Comparison of ENCODE assay signal across 8 cellular contexts in genomic region chr1:156505679-156506298, GRCh38. TPM values are rescaled to one million over a fixed set of nuclear protein-coding genes. Genes with fewer than 3 reads are reported as not detected.
DNase-seq lines count a peak whose midpoint lies in the region; ATAC-seq and TF ChIP-seq lines count a peak whose summit lies in the region.

No MANE protein-coding gene starts in this region.

- no peak overlapping the region for H2AFZ ChIP-seq in OCI-LY1 (ENCODE audit: low read length)
- peak overlapping the region; percentile 15 for H2AFZ ChIP-seq in neuron (ENCODE audit: low read depth, low read length)

- no peaks in the 10 kb centered on the region for H3K36me3 Mint-ChIP-seq in dendritic cell treated with granulocyte-macrophage colony-stimulating factor and Interleukin-4, amounts not matched to agents 40 ng/mL and 50 ng/mL, for 4 days (ENCODE audit: low read depth)

- no peak for DNase-seq in posterior vena cava (ENCODE audit: low spot score)
- no peak for DNase-seq in midbrain (lab: John Stamatoyannopoulos, UW)

- H3K4me1 ChIP-seq in BLaER1 treated with 17β-estradiol and CSF1 and Interleukin-3, amounts not matched to agents 10 nM and 100 nM: peaks cover 82 to 92% (median 87%) of the 10 kb centered on the region in 10 experiments
- H3K4me1 ChIP-seq in OCI-LY1 (ENCODE audit: insufficient read depth, low read length, severe bottlenecking): peaks cover 57% of the 10 kb centered on the region
- H3K4me1 ChIP-seq in neuron (ENCODE audit: insufficient read depth, low read length): peaks cover 15% of the 10 kb centered on the region

- peak overlapping the region; percentile 79 for H3K4me3 Mint-ChIP-seq in dendritic cell treated with granulocyte-macrophage colony-stimulating factor and Interleukin-4, amounts not matched to agents 40 ng/mL and 50 ng/mL, for 4 days

- no peaks in the 10 kb centered on the region for H3K9me3 ChIP-seq in BLaER1 treated with 17β-estradiol and CSF1 and Interleukin-3, amounts not matched to agents 10 nM and 100 nM (replicated peaks in 1 of 11)
- H3K9me3 ChIP-seq in OCI-LY1 (ENCODE audit: low read length) (no peaks in the 10 kb centered on the region), neuron (ENCODE audit: low read length) (no peaks in the 10 kb centered on the region)

- intact Hi-C loops in dendritic cell treated with granulocyte-macrophage colony-stimulating factor and Interleukin-4, amounts not matched to agents 40 ng/mL and 50 ng/mL, for 4 days (cut with micrococcal nuclease): no loop called here
- intact Hi-C loops in posterior vena cava (cut with DNase I): no loop called here

- peak overlapping the region; percentile 93 to 100 (median 98) for H3K9ac ChIP-seq in BLaER1 treated with 17β-estradiol and CSF1 and Interleukin-3, amounts not matched to agents 10 nM and 100 nM
- peak overlapping the region; percentile 20; the same call in 1 of the 2 replicates for H3K9ac ChIP-seq in OCI-LY1 (ENCODE audit: low read length)

- H3K9me2 ChIP-seq in OCI-LY1 (ENCODE audit: low read depth, low read length): no peaks in the 10 kb centered on the region

- H3K27me3 ChIP-seq in BLaER1 treated with 17β-estradiol and CSF1 and Interleukin-3, amounts not matched to agents 10 nM and 100 nM: no peaks in the 10 kb centered on the region
- H3K27me3 ChIP-seq in OCI-LY1 (ENCODE audit: insufficient read depth, low read length) (no peaks in the 10 kb centered on the region), neuron (ENCODE audit: insufficient read depth, low read length) (peaks cover 7% of the 10 kb centered on the region)

- ATAC-seq in GM19452 (IDR thresholded peaks at IDR 0.05; ENCODE audit: unreplicated experiment) (no peak), GM18502 (IDR thresholded peaks at IDR 0.05; ENCODE audit: poor library complexity, unreplicated experiment) (no peak)

- peaks cover 78% of the 10 kb centered on the region for H3K4me1 Mint-ChIP-seq in dendritic cell treated with granulocyte-macrophage colony-stimulating factor and Interleukin-4, amounts not matched to agents 40 ng/mL and 50 ng/mL, for 4 days (ENCODE audit: low read depth)

- peak overlapping the region; percentile 100 for H3K27ac Mint-ChIP-seq in dendritic cell treated with granulocyte-macrophage colony-stimulating factor and Interleukin-4, amounts not matched to agents 40 ng/mL and 50 ng/mL, for 4 days

- no peaks in the 10 kb centered on the region for H4K20me1 ChIP-seq in BLaER1 treated with 17β-estradiol and CSF1 and Interleukin-3, amounts not matched to agents 10 nM and 100 nM
- H4K20me1 ChIP-seq in OCI-LY1 (ENCODE audit: insufficient read depth, low read length): no peaks in the 10 kb centered on the region

- no peak for TF ChIP-seq CTCF in OCI-LY1 (IDR thresholded peaks at IDR 0.05; ENCODE audit: low read length)

- H3K79me2 ChIP-seq in OCI-LY1 (ENCODE audit: insufficient read depth, low read length): no peaks in the 10 kb centered on the region

- H3K9me3 Mint-ChIP-seq in dendritic cell treated with granulocyte-macrophage colony-stimulating factor and Interleukin-4, amounts not matched to agents 40 ng/mL and 50 ng/mL, for 4 days: no peaks in the 10 kb centered on the region

- H3K4me3 ChIP-seq in BLaER1 treated with 17β-estradiol and CSF1 and Interleukin-3, amounts not matched to agents 10 nM and 100 nM: peak overlapping the region; percentile 3 to 51 (median 28); a peak in 13 of 20 replicates
- H3K4me3 ChIP-seq in OCI-LY1 (ENCODE audit: low read depth, low read length, poor library complexity, severe bottlenecking): peak overlapping the region; percentile 51
- peak overlapping the region; percentile 56 for H3K4me3 ChIP-seq in neuron (ENCODE audit: low read length)

- no peaks in the 10 kb centered on the region for H3K36me3 ChIP-seq in BLaER1 treated with 17β-estradiol and CSF1 and Interleukin-3, amounts not matched to agents 10 nM and 100 nM
- no peaks in the 10 kb centered on the region for H3K36me3 ChIP-seq in OCI-LY1 (ENCODE audit: insufficient read depth, low read length)
- H3K36me3 ChIP-seq in neuron (ENCODE audit: insufficient read depth, low read length): no peaks in the 10 kb centered on the region

- no peaks in the 10 kb centered on the region for H3K27me3 Mint-ChIP-seq in dendritic cell treated with granulocyte-macrophage colony-stimulating factor and Interleukin-4, amounts not matched to agents 40 ng/mL and 50 ng/mL, for 4 days

- peaks cover 7% of the 10 kb centered on the region; the same call in 1 of the 2 replicates for H3F3A ChIP-seq in OCI-LY1 (ENCODE audit: insufficient read depth, low read length)

- H3K27ac ChIP-seq in BLaER1 treated with 17β-estradiol and CSF1 and Interleukin-3, amounts not matched to agents 10 nM and 100 nM: peak overlapping the region; percentile 95 to 100 (median 99)
- peak overlapping the region; percentile 100 for H3K27ac ChIP-seq in OCI-LY1 (ENCODE audit: low read depth, low read length, poor library complexity, severe bottlenecking)

- H3K4me2 ChIP-seq in BLaER1 treated with 17β-estradiol and CSF1 and Interleukin-3, amounts not matched to agents 10 nM and 100 nM: peak overlapping the region; percentile 83 to 98 (median 92)
- peak overlapping the region; percentile 82 for H3K4me2 ChIP-seq in OCI-LY1 (ENCODE audit: low read length)

RNA-seq across cellular contexts. Expression of gene MEF2D, which starts 5.2 kb away (rescaled TPM):
- 100 to 1,000 TPM in 1 of 2 donors, 10 to 100 TPM in 1; 77.5 to 102 TPM for total RNA-seq in posterior vena cava
